In genomic region chrX:16125520-16126149, GRCh38 we compare ENCODE assay signal across 16 cellular contexts. TPM values are rescaled to one million over a fixed set of nuclear protein-coding genes. Genes with fewer than 3 reads are reported as not detected.
DNase-seq lines count a peak whose midpoint lies in the region; ATAC-seq, FAIRE-seq and TF ChIP-seq lines count a peak whose summit lies in the region.
"Had no signal": no experiment of that assay in that cellular context is flagged by ENCODE, and none has a peak within 500 bp of the region (broad histone marks: within the 10 kb centered on the region; RNA-seq: fewer than 3 reads in every experiment).

No MANE protein-coding gene starts in this region.

- TF ChIP-seq CTCF in VCaP (conservative IDR thresholded peaks at IDR 0.05) (no peak), esophagus squamous epithelium (IDR thresholded peaks at IDR 0.05) (no peak)

- no peaks in the 10 kb centered on the region for H3K79me1 ChIP-seq in mesendoderm (ENCODE audit: low read length)

- H3K27ac ChIP-seq in VCaP: peak overlapping the region; percentile 91
- no peak overlapping the region for H3K27ac ChIP-seq in mesendoderm (ENCODE audit: low read depth, low read length)
- no peak overlapping the region for H3K27ac ChIP-seq in esophagus squamous epithelium
- H3K27ac ChIP-seq: SJSA1 had no signal

- H3K18ac ChIP-seq in mesendoderm (ENCODE audit: low read length): no peak overlapping the region

- WGBS in mesendoderm (ENCODE audit: extremely low coverage, insufficient coverage, low lambda C conversion rate): no CpG with 5 or more reads among the region's 5 CpGs
- 57 to 61% methylated on average over 5 of the region's 5 CpGs for WGBS in esophagus squamous epithelium, 2 donors

- H2BK5ac ChIP-seq in mesendoderm (ENCODE audit: low read length): no peak overlapping the region

- FAIRE-seq in GM18507 (lab: Jason Lieb, UNC): peak; percentile 77
- FAIRE-seq: keratinocyte had no signal

- no peak overlapping the region for H4K5ac ChIP-seq in mesendoderm (ENCODE audit: low read length)

- no peak overlapping the region for H3K4me3 ChIP-seq in mesendoderm (ENCODE audit: low read length)
- H3K4me3 ChIP-seq in esophagus squamous epithelium: no peak overlapping the region
- H3K4me3 ChIP-seq: SJSA1 had no signal

- DNase-seq in GM18507 (ENCODE audit: extremely low spot score, insufficient read length, low read depth) (no peak), NCI-H2081 (lab: John Stamatoyannopoulos, UW) (peak; percentile 29 to 43), mesendoderm (no peak), putamen (ENCODE audit: low spot score) (no peak), esophagus squamous epithelium (lab: John Stamatoyannopoulos, UW) (no peak), cardiac septum (ENCODE audit: low spot score) (no peak)
- DNase-seq: activated CD4-positive, CD25-positive, alpha-beta regulatory T cell; activated T-cell treated with anti-CD3 and anti-CD28 coated beads, Interleukin-2, amount 50 U/mL, for 1 hour; NCI-H226; sigmoid colon had no signal

- H2AK5ac ChIP-seq in mesendoderm (ENCODE audit: low read length): no peak overlapping the region

- peak overlapping the region; percentile 51 for H3K56ac ChIP-seq in mesendoderm (ENCODE audit: low read length)

- intact Hi-C loops in esophagus squamous epithelium (cut with DNase I): no loop called here
- intact Hi-C loops in cardiac septum (cut with DNase I): loop anchor here (10.0 kb wide), 1 partner anchor 309 kb away; no protein-coding TSS in a partner anchor

- no peak overlapping the region for H3K23ac ChIP-seq in mesendoderm (ENCODE audit: low read length)

- H2BK15ac ChIP-seq in mesendoderm (replicated peaks; ENCODE audit: low read depth): no peak overlapping the region

- H3K4me1 ChIP-seq in mesendoderm (ENCODE audit: control insufficient read depth, low read depth, low read length): no peaks in the 10 kb centered on the region
- H3K4me1 ChIP-seq in esophagus squamous epithelium: no peaks in the 10 kb centered on the region
- H3K4me1 ChIP-seq: sigmoid colon had no signal

- no peak overlapping the region for H3K4me2 ChIP-seq in mesendoderm (ENCODE audit: low read length)

- no peaks in the 10 kb centered on the region for H3K9me3 ChIP-seq in esophagus squamous epithelium
- H3K9me3 ChIP-seq: sigmoid colon, SJSA1 had no signal

- peaks cover 8% of the 10 kb centered on the region for H3K79me2 ChIP-seq in mesendoderm (ENCODE audit: control insufficient read depth, insufficient read depth, low read length)

- H3K4ac ChIP-seq in mesendoderm (ENCODE audit: low read depth, low read length): no peak overlapping the region

- ATAC-seq in GM19023 (IDR thresholded peaks at IDR 0.05; ENCODE audit: unreplicated experiment): no peak

- no peak for TF ChIP-seq POLR2A in esophagus squamous epithelium (IDR thresholded peaks at IDR 0.05)

- H4K8ac ChIP-seq in mesendoderm (ENCODE audit: low read depth, low read length): no peak overlapping the region

- no peak overlapping the region for H2BK120ac ChIP-seq in mesendoderm (ENCODE audit: low read depth, low read length)

- H3K36me3 ChIP-seq in mesendoderm (ENCODE audit: control insufficient read depth, insufficient read depth, low read length) (no peaks in the 10 kb centered on the region), esophagus squamous epithelium (no peaks in the 10 kb centered on the region)
- H3K36me3 ChIP-seq: sigmoid colon, SJSA1 had no signal

- H3K27me3 ChIP-seq in mesendoderm (ENCODE audit: insufficient read depth, low read length, poor library complexity) (no peaks in the 10 kb centered on the region), esophagus squamous epithelium (no peaks in the 10 kb centered on the region)
- H3K27me3 ChIP-seq: sigmoid colon, SJSA1 had no signal

- peak overlapping the region; percentile 62 for H3K9ac ChIP-seq in mesendoderm (ENCODE audit: low read length)

RNA-seq across cellular contexts. Expression of gene GRPR, which starts 2.3 kb away (rescaled TPM):
- 13.1 TPM for polyA plus RNA-seq in mesendoderm (2013, experiment 1 of 2)
- polyA plus RNA-seq in mesendoderm (2013, experiment 2 of 2): 14.5 TPM
- not detected for total RNA-seq in esophagus squamous epithelium
- 0.32 TPM for total RNA-seq in cardiac septum
- total RNA-seq: subcutaneous adipose tissue had no signal

RNA-seq across cellular contexts. Expression of gene MAGEB17, which starts 41.6 kb away (rescaled TPM):
- 0.20 TPM for polyA plus RNA-seq in mesendoderm (2013, experiment 1 of 2)
- polyA plus RNA-seq in mesendoderm (2013, experiment 2 of 2): 0.28 TPM
- not detected for total RNA-seq in esophagus squamous epithelium
- 0.30 TPM for total RNA-seq in cardiac septum
- total RNA-seq: myocyte had no signal
- polyA plus RNA-seq: keratinocyte had no signal

Comparison
In these comparisons a context has a peak if more than half of its experiments do, and no peak if none do; other contexts are left out.
1. DNase-seq: peak in NCI-H2081 (2 of 2); none in GM18507 (single experiment), mesendoderm (single experiment), putamen (single experiment), esophagus squamous epithelium (single experiment) and cardiac septum (single experiment).